Comparison of ENCODE assay signal across 22 cellular contexts in genomic region chr7:90383422-90383821, GRCh38. TPM values are rescaled to one million over a fixed set of nuclear protein-coding genes. Genes with fewer than 3 reads are reported as not detected.
DNase-seq lines count a peak whose midpoint lies in the region; ATAC-seq and FAIRE-seq lines count a peak whose summit lies in the region.
"Had no signal": no experiment of that assay in that cellular context is flagged by ENCODE, and none has a peak within 500 bp of the region (broad histone marks: within the 10 kb centered on the region; RNA-seq: fewer than 3 reads in every experiment).

No MANE protein-coding gene starts in this region.

- H3K18ac ChIP-seq in mesenchymal stem cell (ENCODE audit: low read depth in 1 of 2, low read length in 2 of 2) = no peak overlapping the region

- CTCF ChIA-PET in activated CD8-positive, alpha-beta T cell treated with anti-CD3 and anti-CD28 coated beads, Interleukin-2, amount 10 ng/mL, durations not matched to agents 7 days and 5 days (lab: Charles Lee) = no interaction called here

- peaks cover 1% of the 10 kb centered on the region for H3K79me1 ChIP-seq in mesenchymal stem cell (replicated peaks; ENCODE audit: low read length, poor library complexity, severe bottlenecking)

- no peaks in the 10 kb centered on the region for H3K4me1 ChIP-seq in mesenchymal stem cell (ENCODE audit: control insufficient read depth, insufficient read depth, low read depth, low read length)
- H3K4me1 ChIP-seq: BLaER1 treated with 17β-estradiol and CSF1 and Interleukin-3, amounts not matched to agents 10 nM and 100 nM; body of pancreas; stomach had no signal

- H2BK15ac ChIP-seq in mesenchymal stem cell (ENCODE audit: low read depth, poor library complexity, severe bottlenecking) = no peak overlapping the region

- H3K14ac ChIP-seq in mesenchymal stem cell (ENCODE audit: low read length in 2 of 2) = no peak overlapping the region

- H3K9me3 ChIP-seq in mesenchymal stem cell (ENCODE audit: control insufficient read depth, low read length) = peaks cover 25% of the 10 kb centered on the region
- H3K9me3 ChIP-seq: body of pancreas, mucosa of descending colon, ovary, stomach had no signal

- no CpG with 5 or more reads among the region's 1 CpG for WGBS in mesenchymal stem cell

- H3K4me3 ChIP-seq in mesenchymal stem cell (ENCODE audit: insufficient read depth in 1 of 2, low read depth in 1 of 2, low read length in 2 of 2) = no peak overlapping the region
- H3K4me3 ChIP-seq: BLaER1 treated with 17β-estradiol and CSF1 and Interleukin-3, amounts not matched to agents 10 nM and 100 nM; body of pancreas; K562; mucosa of descending colon; ovary; stomach had no signal

- no peak overlapping the region for H3K4ac ChIP-seq in mesenchymal stem cell (ENCODE audit: low read depth in 1 of 2, low read length in 2 of 2)

- H3K23ac ChIP-seq in mesenchymal stem cell (ENCODE audit: low read length in 2 of 2) = no peak overlapping the region

- ATAC-seq in activated CD4-positive, CD25-positive, alpha-beta regulatory T cell treated with anti-CD3 and anti-CD28 coated beads, Interleukin-2, amount 50 U/mL, for 24 hours = no peak
- ATAC-seq in activated naive CD4-positive, alpha-beta T cell treated with anti-CD3 and anti-CD28 coated beads, Interleukin-2, amount 50 U/mL, for 72 hours = no peak
- no peak for ATAC-seq in activated CD8-positive, alpha-beta T cell treated with anti-CD3 and anti-CD28 coated beads, Interleukin-2, amount 10 ng/mL, durations not matched to agents 7 days and 5 days
- ATAC-seq: activated CD8-positive, alpha-beta T cell treated with anti-CD3 and anti-CD28 coated beads for 36 hours; body of pancreas; K562; mucosa of descending colon had no signal

- H2BK5ac ChIP-seq in mesenchymal stem cell (ENCODE audit: low read depth, low read length, poor library complexity, severe bottlenecking) = no peak overlapping the region

- no peak overlapping the region for H3K4me3 Mint-ChIP-seq in activated CD8-positive, alpha-beta T cell treated with anti-CD3 and anti-CD28 coated beads, Interleukin-2, amount 10 ng/mL, durations not matched to agents 7 days and 5 days
- H3K4me3 Mint-ChIP-seq: activated CD8-positive, alpha-beta T cell treated with anti-CD3 and anti-CD28 coated beads for 36 hours had no signal

- peak overlapping the region; percentile 43 for H3K27ac ChIP-seq in mesenchymal stem cell (ENCODE audit: low read length, poor library complexity, severe bottlenecking)
- H3K27ac ChIP-seq: BLaER1 treated with 17β-estradiol and CSF1 and Interleukin-3, amounts not matched to agents 10 nM and 100 nM; body of pancreas; ovary; stomach; VCaP had no signal

- no peaks in the 10 kb centered on the region for H3K4me1 Mint-ChIP-seq in activated CD8-positive, alpha-beta T cell treated with anti-CD3 and anti-CD28 coated beads, Interleukin-2, amount 10 ng/mL, durations not matched to agents 7 days and 5 days (ENCODE audit: low read depth)

- no peak overlapping the region for H2AFZ ChIP-seq in mesenchymal stem cell (ENCODE audit: low read depth, low read length)

- no peaks in the 10 kb centered on the region for H3K9me3 Mint-ChIP-seq in activated naive CD4-positive, alpha-beta T cell treated with anti-CD3 and anti-CD28 coated beads, Interleukin-2, amount 50 U/mL, for 72 hours
- H3K9me3 Mint-ChIP-seq in activated CD8-positive, alpha-beta T cell treated with anti-CD3 and anti-CD28 coated beads, Interleukin-2, amount 10 ng/mL, durations not matched to agents 7 days and 5 days (ENCODE audit: insufficient read depth) = no peaks in the 10 kb centered on the region
- H3K9me3 Mint-ChIP-seq: activated CD8-positive, alpha-beta T cell treated with anti-CD3 and anti-CD28 coated beads for 36 hours had no signal

- POLR2A ChIA-PET in activated CD8-positive, alpha-beta T cell treated with anti-CD3 and anti-CD28 coated beads, Interleukin-2, amount 10 ng/mL, durations not matched to agents 7 days and 5 days (lab: Charles Lee) = no interaction called here

- H4K91ac ChIP-seq in mesenchymal stem cell (ENCODE audit: low read length) = no peak overlapping the region

- H2BK120ac ChIP-seq in mesenchymal stem cell (ENCODE audit: low read depth, low read length) = no peak overlapping the region

- DNase-seq in EL (peak; percentile 74), RCC 7860 (ENCODE audit: low spot score) (peak; percentile 72), dermis blood vessel endothelial cell (peak; percentile 37), mesenchymal stem cell (peak; percentile 35)
- DNase-seq in activated naive CD4-positive, alpha-beta T cell treated with anti-CD3 and anti-CD28 coated beads, Interleukin-2, amount 50 U/mL, for 72 hours (ENCODE audit: low spot score in 2 of 2) = no peak
- no peak for DNase-seq in stimulated activated naive CD4-positive, alpha-beta T cell treated with Interleukin-2 at 50 U/mL for 16 hours (lab: John Stamatoyannopoulos, UW)
- no peak for DNase-seq in activated CD8-positive, alpha-beta T cell treated with anti-CD3 and anti-CD28 coated beads, Interleukin-2, amount 10 ng/mL, durations not matched to agents 7 days and 5 days
- DNase-seq: activated CD8-positive, alpha-beta T cell treated with anti-CD3 and anti-CD28 coated beads for 36 hours; activated effector memory CD4-positive, alpha-beta T cell treated with anti-CD3 and anti-CD28 coated beads, Interleukin-2, amount 50 U/mL, for 16 hours; body of pancreas; effector memory CD4-positive, alpha-beta T cell; H7; head of caudate nucleus; mucosa of descending colon; NCI-H1417; ovary; stomach had no signal

- no peak overlapping the region for H3K4me2 ChIP-seq in mesenchymal stem cell (ENCODE audit: low read length, poor library complexity, severe bottlenecking)
- H3K4me2 ChIP-seq: BLaER1 treated with 17β-estradiol and CSF1 and Interleukin-3, amounts not matched to agents 10 nM and 100 nM had no signal

- H3K36me3 ChIP-seq in mesenchymal stem cell (ENCODE audit: control insufficient read depth in 1 of 2, insufficient read depth in 2 of 2, low read depth in 1 of 2, low read length in 2 of 2) = peaks cover 9 to 80% of the 10 kb centered on the region in 2 experiments
- H3K36me3 ChIP-seq: ovary had no signal

- no peak overlapping the region for H2BK12ac ChIP-seq in mesenchymal stem cell (ENCODE audit: low read length in 2 of 2)

- peak; percentile 84 for FAIRE-seq in RCC 7860 (lab: Jason Lieb, UNC)
- FAIRE-seq: K562, urothelium cell line had no signal

- H4K8ac ChIP-seq in mesenchymal stem cell (ENCODE audit: low read length) = no peak overlapping the region

- H3K27me3 ChIP-seq in mesenchymal stem cell (ENCODE audit: control insufficient read depth in 1 of 2, insufficient read depth in 1 of 2, low read length in 2 of 2) = no peaks in the 10 kb centered on the region
- H3K27me3 ChIP-seq: BLaER1 treated with 17β-estradiol and CSF1 and Interleukin-3, amounts not matched to agents 10 nM and 100 nM; body of pancreas; ovary; stomach had no signal

- peak overlapping the region; percentile 71 for H3K9ac ChIP-seq in mesenchymal stem cell (ENCODE audit: low read length)
- H3K9ac ChIP-seq: BLaER1 treated with 17β-estradiol and CSF1 and Interleukin-3, amounts not matched to agents 10 nM and 100 nM had no signal

- H3K27ac Mint-ChIP-seq in activated naive CD4-positive, alpha-beta T cell treated with anti-CD3 and anti-CD28 coated beads, Interleukin-2, amount 50 U/mL, for 72 hours = no peak overlapping the region
- H3K27ac Mint-ChIP-seq in activated CD8-positive, alpha-beta T cell treated with anti-CD3 and anti-CD28 coated beads, Interleukin-2, amount 10 ng/mL, durations not matched to agents 7 days and 5 days = no peak overlapping the region

- H2AK5ac ChIP-seq in mesenchymal stem cell (ENCODE audit: low read length, severe bottlenecking) = no peak overlapping the region

- peaks cover 31 to 41% of the 10 kb centered on the region in 2 donors for H3K36me3 Mint-ChIP-seq in activated naive CD4-positive, alpha-beta T cell treated with anti-CD3 and anti-CD28 coated beads, Interleukin-2, amount 50 U/mL, for 72 hours
- peaks cover 51% of the 10 kb centered on the region for H3K36me3 Mint-ChIP-seq in activated CD8-positive, alpha-beta T cell treated with anti-CD3 and anti-CD28 coated beads, Interleukin-2, amount 10 ng/mL, durations not matched to agents 7 days and 5 days (ENCODE audit: low read depth)

- no peaks in the 10 kb centered on the region for H3K27me3 Mint-ChIP-seq in activated CD8-positive, alpha-beta T cell treated with anti-CD3 and anti-CD28 coated beads, Interleukin-2, amount 10 ng/mL, durations not matched to agents 7 days and 5 days (ENCODE audit: low read depth)
- H3K27me3 Mint-ChIP-seq: activated CD8-positive, alpha-beta T cell treated with anti-CD3 and anti-CD28 coated beads for 36 hours had no signal

RNA-seq across cellular contexts. Expression of gene CLDN12, which starts 19.8 kb away (rescaled TPM):
- 11.6 and 18.2 TPM in 2 replicates for total RNA-seq in dermis blood vessel endothelial cell
- 22.9 TPM for polyA plus RNA-seq in mesenchymal stem cell (2013, experiment 1 of 2)
- polyA plus RNA-seq in mesenchymal stem cell (2013, experiment 2 of 2) = 24.2 TPM
- total RNA-seq in activated naive CD4-positive, alpha-beta T cell treated with anti-CD3 and anti-CD28 coated beads, Interleukin-2, amount 50 U/mL, for 72 hours = 10 to 100 TPM in 1 of 2 donors, 1 to 10 TPM in 1; 2.8 to 11.3 TPM
- total RNA-seq in activated CD8-positive, alpha-beta T cell treated with anti-CD3 and anti-CD28 coated beads, Interleukin-2, amount 10 ng/mL, durations not matched to agents 7 days and 5 days = 1 to 10 TPM; 1.7 to 2.6 TPM

RNA-seq across cellular contexts. Expression of gene GTPBP10, which starts 36.9 kb away (rescaled TPM):
- total RNA-seq in dermis blood vessel endothelial cell = 13.7 and 19.6 TPM in 2 replicates
- polyA plus RNA-seq in mesenchymal stem cell (2013, experiment 1 of 2) = 15.6 TPM
- 15.6 TPM for polyA plus RNA-seq in mesenchymal stem cell (2013, experiment 2 of 2)
- 10 to 100 TPM; 31.2 to 68.7 TPM for total RNA-seq in activated naive CD4-positive, alpha-beta T cell treated with anti-CD3 and anti-CD28 coated beads, Interleukin-2, amount 50 U/mL, for 72 hours
- total RNA-seq in activated CD8-positive, alpha-beta T cell treated with anti-CD3 and anti-CD28 coated beads, Interleukin-2, amount 10 ng/mL, durations not matched to agents 7 days and 5 days = 10 to 100 TPM; 22.5 to 23.1 TPM

Comparison
In these comparisons a context has a peak if more than half of its experiments do, and no peak if none do; other contexts are left out.
1. DNase-seq: peak in EL (single experiment), RCC 7860 (single experiment), dermis blood vessel endothelial cell (single experiment) and mesenchymal stem cell (single experiment); none in activated naive CD4-positive, alpha-beta T cell treated with anti-CD3 and anti-CD28 coated beads, Interleukin-2, amount 50 U/mL, for 72 hours (0 of 2), stimulated activated naive CD4-positive, alpha-beta T cell treated with Interleukin-2 at 50 U/mL for 16 hours (single experiment) and activated CD8-positive, alpha-beta T cell treated with anti-CD3 and anti-CD28 coated beads, Interleukin-2, amount 10 ng/mL, durations not matched to agents 7 days and 5 days (single experiment).